In genomic region chr11:113163291-113164030, GRCh38 we compare ENCODE assay signal across 14 cellular contexts.
DNase-seq lines count a peak whose midpoint lies in the region; ATAC-seq and TF ChIP-seq lines count a peak whose summit lies in the region.
"Had no signal": no experiment of that assay in that cellular context is flagged by ENCODE, and none has a peak within 500 bp of the region (broad histone marks: within the 10 kb centered on the region; RNA-seq: fewer than 3 reads in every experiment).

No MANE protein-coding gene starts in this region.

- DNase-seq in NCI-H146 (lab: John Stamatoyannopoulos, UW) (peak; percentile 30), NCI-H146 treated with DMSO at 0.1 percent for 48 hours (lab: John Stamatoyannopoulos, UW; ENCODE audit: unreplicated experiment) (no peak), fibroblast of mammary gland (ENCODE audit: low read depth) (peak; percentile 73), mucosa of descending colon (no peak), upper lobe of left lung (no peak), esophagus muscularis mucosa (ENCODE audit: extremely low spot score) (no peak)
- DNase-seq in activated naive CD4-positive, alpha-beta T cell treated with anti-CD3 and anti-CD28 coated beads, Interleukin-2, amount 50 U/mL, for 72 hours (ENCODE audit: low spot score in 2 of 2): no peak
- DNase-seq: activated CD4-positive, alpha-beta T cell treated with anti-CD3 and anti-CD28 coated beads for 48 hours; CD8-positive, alpha-beta memory T cell; NCI-H1048; NCI-H446 treated with DMSO at 0.1 percent for 48 hours; Peyer's patch had no signal

- H3K27me3 ChIP-seq in upper lobe of left lung (no peaks in the 10 kb centered on the region), esophagus muscularis mucosa (no peaks in the 10 kb centered on the region)
- H3K27me3 ChIP-seq: Peyer's patch had no signal

- H3K4me3 ChIP-seq in fibroblast of mammary gland (ENCODE audit: control insufficient read depth, low read depth, low read length) (no peak overlapping the region), mucosa of descending colon (no peak overlapping the region), upper lobe of left lung (no peak overlapping the region), esophagus muscularis mucosa (no peak overlapping the region)
- H3K4me3 ChIP-seq: Peyer's patch had no signal

- H3K9me3 ChIP-seq in mucosa of descending colon (no peaks in the 10 kb centered on the region), upper lobe of left lung (no peaks in the 10 kb centered on the region), esophagus muscularis mucosa (no peaks in the 10 kb centered on the region)
- H3K9me3 ChIP-seq: Peyer's patch had no signal

- 85 to 86% methylated on average over 9 of the region's 9 CpGs for WGBS in upper lobe of left lung, 2 donors
- WGBS in esophagus muscularis mucosa: 80% methylated on average over 9 of the region's 9 CpGs

- ATAC-seq in mucosa of descending colon (peak; percentile 16), upper lobe of left lung (ENCODE audit: low FRiP score in 2 of 2) (peak; percentile 16 to 82), HG03045 (IDR thresholded peaks at IDR 0.05; ENCODE audit: unreplicated experiment) (no peak)
- ATAC-seq in activated naive CD4-positive, alpha-beta T cell treated with anti-CD3 and anti-CD28 coated beads, Interleukin-2, amount 50 U/mL, for 72 hours: no peak

- peaks cover 3 to 5% of the 10 kb centered on the region in 2 donors for H3K9me3 Mint-ChIP-seq in activated naive CD4-positive, alpha-beta T cell treated with anti-CD3 and anti-CD28 coated beads, Interleukin-2, amount 50 U/mL, for 72 hours

- H3K27ac Mint-ChIP-seq in activated naive CD4-positive, alpha-beta T cell treated with anti-CD3 and anti-CD28 coated beads, Interleukin-2, amount 50 U/mL, for 72 hours: no peak overlapping the region

- H3K36me3 ChIP-seq in mucosa of descending colon (ENCODE audit: low read depth) (no peaks in the 10 kb centered on the region), upper lobe of left lung (no peaks in the 10 kb centered on the region), esophagus muscularis mucosa (no peaks in the 10 kb centered on the region)
- H3K36me3 ChIP-seq: Peyer's patch had no signal

- no peaks in the 10 kb centered on the region for H3K4me1 ChIP-seq in mucosa of descending colon (ENCODE audit: low read depth)
- H3K4me1 ChIP-seq in upper lobe of left lung: peaks cover 0 to 11% (median 2%) of the 10 kb centered on the region in 4 donors
- peaks cover 26 to 39% (median 34%) of the 10 kb centered on the region in 4 donors for H3K4me1 ChIP-seq in esophagus muscularis mucosa
- H3K4me1 ChIP-seq: Peyer's patch had no signal

- no peak for TF ChIP-seq EP300 in upper lobe of left lung (IDR thresholded peaks at IDR 0.05)
- no peak for TF ChIP-seq EP300 in esophagus muscularis mucosa (IDR thresholded peaks at IDR 0.05)

- TF ChIP-seq POLR2A in upper lobe of left lung (IDR thresholded peaks at IDR 0.05) (no peak), esophagus muscularis mucosa (IDR thresholded peaks at IDR 0.05; ENCODE audit: low read depth) (no peak)

- H3K27ac ChIP-seq in upper lobe of left lung (no peak overlapping the region), esophagus muscularis mucosa (replicated peaks in 1 of 4) (peak overlapping the region in 1 of 4 donors; percentile 64)
- H3K27ac ChIP-seq: 22Rv1, Peyer's patch had no signal

- intact Hi-C loops in mucosa of descending colon (cut with DNase I, micrococcal nuclease): no loop called here
- intact Hi-C loops in esophagus muscularis mucosa (cut with DNase I): no loop called here

- TF ChIP-seq CTCF in fibroblast of mammary gland (conservative IDR thresholded peaks at IDR 0.05; ENCODE audit: control insufficient read depth, insufficient read depth, low read depth, low read length): peak; percentile 9
- TF ChIP-seq CTCF in mucosa of descending colon (IDR thresholded peaks at IDR 0.05): no peak
- TF ChIP-seq CTCF in upper lobe of left lung (IDR thresholded peaks at IDR 0.05): no peak
- no peak for TF ChIP-seq CTCF in esophagus muscularis mucosa (IDR thresholded peaks at IDR 0.05)

- H3K36me3 Mint-ChIP-seq in activated naive CD4-positive, alpha-beta T cell treated with anti-CD3 and anti-CD28 coated beads, Interleukin-2, amount 50 U/mL, for 72 hours: no peaks in the 10 kb centered on the region
- H3K36me3 Mint-ChIP-seq: CD8-positive, alpha-beta memory T cell had no signal

Comparison
In these comparisons a context has a peak if more than half of its experiments do, and no peak if none do; other contexts are left out.
1. DNase-seq: peak in NCI-H146 (single experiment) and fibroblast of mammary gland (single experiment); none in NCI-H146 treated with DMSO at 0.1 percent for 48 hours (single experiment), mucosa of descending colon (0 of 3), upper lobe of left lung (0 of 2), activated naive CD4-positive, alpha-beta T cell treated with anti-CD3 and anti-CD28 coated beads, Interleukin-2, amount 50 U/mL, for 72 hours (0 of 2) and esophagus muscularis mucosa (single experiment).
2. ATAC-seq: peak in mucosa of descending colon (single experiment) and upper lobe of left lung (2 of 2); none in activated naive CD4-positive, alpha-beta T cell treated with anti-CD3 and anti-CD28 coated beads, Interleukin-2, amount 50 U/mL, for 72 hours (0 of 2) and HG03045 (single experiment).